ENCODE assay signal across 10 cellular contexts in genomic region chr6:139588734-139589418, GRCh38.
DNase-seq lines count a peak whose midpoint lies in the region; ATAC-seq, FAIRE-seq and TF ChIP-seq lines count a peak whose summit lies in the region.
"Had no signal": no experiment of that assay in that cellular context is flagged by ENCODE, and none has a peak within 500 bp of the region (broad histone marks: within the 10 kb centered on the region; RNA-seq: fewer than 3 reads in every experiment).

No MANE protein-coding gene starts in this region.

- peak overlapping the region; percentile 73 for H3K27ac ChIP-seq in colonic mucosa
- H3K27ac ChIP-seq in pancreas = peak overlapping the region; percentile 67 to 91 (median 76)
- H3K27ac ChIP-seq: KMS-11 had no signal

- DNase-seq in Calu3 (no peak), NCI-H345 (lab: John Stamatoyannopoulos, UW) (peak; percentile 5), colonic mucosa (no peak), pancreas (no peak), D721Med (ENCODE audit: insufficient read length, low spot score) (no peak), cerebellum (ENCODE audit: low spot score) (no peak)
- no peak for DNase-seq in stimulated activated CD4-positive, alpha-beta T cell treated with anti-CD3 and anti-CD28 coated beads, Interleukin-2, amount 100 ng/mL, for 24 hours
- no peak for DNase-seq in activated CD4-positive, alpha-beta memory T cell treated with anti-CD3 and anti-CD28 coated beads, Interleukin-2, amount 10 ng/mL, durations not matched to agents 7 days and 5 days
- DNase-seq: T-helper 1 cell had no signal

- no peaks in the 10 kb centered on the region for H3K27me3 Mint-ChIP-seq in Calu3 (ENCODE audit: unreplicated experiment)
- H3K27me3 Mint-ChIP-seq in activated CD4-positive, alpha-beta memory T cell treated with anti-CD3 and anti-CD28 coated beads, Interleukin-2, amount 10 ng/mL, durations not matched to agents 7 days and 5 days = peaks cover 14% of the 10 kb centered on the region

- H3K9me3 ChIP-seq in colonic mucosa (no peaks in the 10 kb centered on the region), pancreas (no peaks in the 10 kb centered on the region)

- FAIRE-seq in pancreas (lab: Jason Lieb, UNC) = peak; percentile 90
- FAIRE-seq in D721Med (lab: Jason Lieb, UNC) = no peak

- no TSS peak for BruUV-seq in Calu3 (replicated peaks; lab: Mats Ljungman, UMichigan)

- H3K4me3 ChIP-seq in colonic mucosa (no peak overlapping the region), pancreas (no peak overlapping the region)

- ATAC-seq in pancreas = peak; percentile 22 to 46 (median 38)

- TF ChIP-seq CTCF in Calu3 (IDR thresholded peaks at IDR 0.05; ENCODE audit: unreplicated experiment) = no peak
- TF ChIP-seq CTCF in colonic mucosa (IDR thresholded peaks at IDR 0.05) = no peak
- TF ChIP-seq CTCF in pancreas (IDR thresholded peaks at IDR 0.05) = no peak
- TF ChIP-seq CTCF in D721Med (IDR thresholded peaks at IDR 0.05; ENCODE audit: insufficient read depth, missing control alignments) = no peak

- no peaks in the 10 kb centered on the region for H3K27me3 ChIP-seq in colonic mucosa
- no peaks in the 10 kb centered on the region for H3K27me3 ChIP-seq in pancreas

- POLR2A ChIA-PET in activated CD4-positive, alpha-beta memory T cell treated with anti-CD3 and anti-CD28 coated beads, Interleukin-2, amount 10 ng/mL, durations not matched to agents 7 days and 5 days (lab: Charles Lee) = no interaction called here

- CTCF ChIA-PET in Calu3 (lab: Charles Lee) = interaction anchor here (0.6 to 2.9 kb wide), 4 partner anchors 77 to 1241 kb away, joined by 3 to 12 read pairs (median 5); partner anchors contain the start of gene CITED2
- CTCF ChIA-PET in activated CD4-positive, alpha-beta memory T cell treated with anti-CD3 and anti-CD28 coated beads, Interleukin-2, amount 10 ng/mL, durations not matched to agents 7 days and 5 days (lab: Charles Lee) = no interaction called here

- peak overlapping the region; percentile 59 for H3K4me3 Mint-ChIP-seq in Calu3 (ENCODE audit: low read depth, unreplicated experiment)
- H3K4me3 Mint-ChIP-seq in activated CD4-positive, alpha-beta memory T cell treated with anti-CD3 and anti-CD28 coated beads, Interleukin-2, amount 10 ng/mL, durations not matched to agents 7 days and 5 days = no peak overlapping the region

- H3K27ac Mint-ChIP-seq in Calu3 (ENCODE audit: unreplicated experiment) = peak overlapping the region; percentile 91
- H3K27ac Mint-ChIP-seq in activated CD4-positive, alpha-beta memory T cell treated with anti-CD3 and anti-CD28 coated beads, Interleukin-2, amount 10 ng/mL, durations not matched to agents 7 days and 5 days = no peak overlapping the region

- H3K36me3 Mint-ChIP-seq in Calu3 (ENCODE audit: insufficient read depth, unreplicated experiment) = peaks cover 6% of the 10 kb centered on the region
- H3K36me3 Mint-ChIP-seq in activated CD4-positive, alpha-beta memory T cell treated with anti-CD3 and anti-CD28 coated beads, Interleukin-2, amount 10 ng/mL, durations not matched to agents 7 days and 5 days (ENCODE audit: low read depth) = no peaks in the 10 kb centered on the region

- peaks cover 50% of the 10 kb centered on the region for H3K4me1 Mint-ChIP-seq in Calu3 (ENCODE audit: low read depth, unreplicated experiment)
- H3K4me1 Mint-ChIP-seq in activated CD4-positive, alpha-beta memory T cell treated with anti-CD3 and anti-CD28 coated beads, Interleukin-2, amount 10 ng/mL, durations not matched to agents 7 days and 5 days = no peaks in the 10 kb centered on the region

- no peaks in the 10 kb centered on the region for H3K36me3 ChIP-seq in colonic mucosa
- no peaks in the 10 kb centered on the region for H3K36me3 ChIP-seq in pancreas

- no peaks in the 10 kb centered on the region for H3K9me3 Mint-ChIP-seq in Calu3 (ENCODE audit: low read depth, unreplicated experiment)
- H3K9me3 Mint-ChIP-seq in activated CD4-positive, alpha-beta memory T cell treated with anti-CD3 and anti-CD28 coated beads, Interleukin-2, amount 10 ng/mL, durations not matched to agents 7 days and 5 days = no peaks in the 10 kb centered on the region

- H3K4me1 ChIP-seq in colonic mucosa = peaks cover 3% of the 10 kb centered on the region
- peaks cover 37 to 60% (median 54%) of the 10 kb centered on the region in 3 donors for H3K4me1 ChIP-seq in pancreas

- intact Hi-C loops in Calu3 (cut with micrococcal nuclease; ENCODE audit: unreplicated experiment) (loop anchor here (1.0 to 10.0 kb wide), 8 partner anchors 20 to 876 kb away; partner anchors contain the start of gene CITED2), colonic mucosa (cut with DNase I) (loop anchor here (5.0 kb wide), 1 partner anchor 52 kb away; no protein-coding TSS in a partner anchor), pancreas (cut with DNase I) (loop anchor here in 2 of 3 donors (5.0 to 10.0 kb wide), 2 partner anchors 214 to 217 kb away; partner anchors contain the start of gene CITED2 (in 2 of the 2))

- 3 to 5% methylated on average over 3 of the region's 3 CpGs for WGBS in pancreas, 2 donors

- peak overlapping the region in 1 of 2 donors; percentile 22 for H3K9ac ChIP-seq in colonic mucosa (ENCODE audit: low read depth in 2 of 2, low read length in 2 of 2)
- H3K9ac ChIP-seq: KMS-11 had no signal
